16 cellular contexts compared by ENCODE assay signal in genomic region chr12:74105434-74105833, GRCh38.
DNase-seq lines count a peak whose midpoint lies in the region; ATAC-seq and TF ChIP-seq lines count a peak whose summit lies in the region.
"Had no signal": no experiment of that assay in that cellular context is flagged by ENCODE, and none has a peak within 500 bp of the region (broad histone marks: within the 10 kb centered on the region; RNA-seq: fewer than 3 reads in every experiment).

No MANE protein-coding gene starts in this region.

- intact Hi-C loops in PC-3 (cut with micrococcal nuclease) = loop anchor here (5.0 kb wide), 2 partner anchors 83 to 168 kb away; no protein-coding TSS in a partner anchor
- intact Hi-C loops in body of pancreas (cut with DNase I) = no loop called here
- intact Hi-C loops in sciatic nerve (cut with DNase I) = no loop called here

- WGBS in body of pancreas, 2 donors = 53 to 57% methylated on average over 2 of the region's 2 CpGs

- no peak overlapping the region for H2AFZ ChIP-seq in PC-3 (ENCODE audit: low read length)

- TF ChIP-seq POLR2A in body of pancreas (IDR thresholded peaks at IDR 0.05) = no peak

- BruUV-seq in PC-3 (replicated peaks; lab: Mats Ljungman, UMichigan) = no TSS peak

- TF ChIP-seq CTCF in PC-3 (conservative IDR thresholded peaks at IDR 0.05; ENCODE audit: low read depth, low read length) (no peak), choroid plexus epithelial cell (conservative IDR thresholded peaks at IDR 0.05; ENCODE audit: low read depth, low read length) (no peak), body of pancreas (IDR thresholded peaks at IDR 0.05) (no peak)

- H3K27ac ChIP-seq in PC-3 (ENCODE audit: low read length) = no peak overlapping the region
- no peak overlapping the region for H3K27ac ChIP-seq in body of pancreas
- H3K27ac ChIP-seq: 22Rv1; BLaER1 treated with 17β-estradiol and CSF1 and Interleukin-3, amounts not matched to agents 10 nM and 100 nM; Peyer's patch had no signal

- H4K20me1 ChIP-seq in PC-3 (ENCODE audit: low read length) = no peaks in the 10 kb centered on the region
- H4K20me1 ChIP-seq: BLaER1 treated with 17β-estradiol and CSF1 and Interleukin-3, amounts not matched to agents 10 nM and 100 nM had no signal

- POLR2A ChIA-PET in PC-3 (lab: Charles Lee; ENCODE audit: unreplicated experiment) = interaction anchor here (0.7 kb wide), 1 partner anchor 492 kb away, joined by 3 read pairs; no protein-coding TSS in a partner anchor

- H3K4me3 ChIP-seq in PC-3 (ENCODE audit: low read length) (no peak overlapping the region), choroid plexus epithelial cell (ENCODE audit: low read depth, low read length) (no peak overlapping the region), body of pancreas (no peak overlapping the region)
- H3K4me3 ChIP-seq: BLaER1 treated with 17β-estradiol and CSF1 and Interleukin-3, amounts not matched to agents 10 nM and 100 nM; Peyer's patch had no signal

- H3K79me2 ChIP-seq in PC-3 (ENCODE audit: low read length) = no peaks in the 10 kb centered on the region

- no peaks in the 10 kb centered on the region for H3K9me2 ChIP-seq in PC-3 (replicated peaks; ENCODE audit: low read length)

- H3F3A ChIP-seq in PC-3 (ENCODE audit: low read length, unreplicated experiment) = no peaks in the 10 kb centered on the region

- DNase-seq in NCI-H1105 treated with DMSO at 0.1 percent for 48 hours (lab: John Stamatoyannopoulos, UW) (peak; percentile 7), NCI-H1105 (lab: John Stamatoyannopoulos, UW) (no peak), PC-3 (peak; percentile 71), choroid plexus epithelial cell (ENCODE audit: low read depth) (peak; percentile 3), body of pancreas (no peak), sciatic nerve (ENCODE audit: low spot score) (no peak), DMS 273 (lab: John Stamatoyannopoulos, UW; ENCODE audit: unreplicated experiment) (no peak)
- no peak for DNase-seq in stimulated activated naive CD8-positive, alpha-beta T cell treated with anti-CD3 and anti-CD28 coated beads, Interleukin-15, Interleukin-2, amounts not matched to agents 100 U/mL and 50 U/mL, for 24 hours
- DNase-seq: NCI-H1092, NCI-H1694 treated with DMSO at 0.1 percent for 48 hours, NCI-H510A, NCI-H82, Peyer's patch, SHP77 treated with DMSO at 0.1 percent for 48 hours had no signal

- CTCF ChIA-PET in PC-3 (lab: Charles Lee) = interaction anchor here (0.7 kb wide), 1 partner anchor 1183 kb away, joined by 4 read pairs; no protein-coding TSS in a partner anchor

- H3K4me1 ChIP-seq in PC-3 (ENCODE audit: insufficient read depth, low read length) = peaks cover 9% of the 10 kb centered on the region; the same call in 1 of the 2 replicates
- H3K4me1 ChIP-seq in body of pancreas = no peaks in the 10 kb centered on the region
- H3K4me1 ChIP-seq: BLaER1 treated with 17β-estradiol and CSF1 and Interleukin-3, amounts not matched to agents 10 nM and 100 nM; Peyer's patch had no signal

- no peak overlapping the region for H3K4me2 ChIP-seq in PC-3 (ENCODE audit: low read length)
- H3K4me2 ChIP-seq: BLaER1 treated with 17β-estradiol and CSF1 and Interleukin-3, amounts not matched to agents 10 nM and 100 nM had no signal

- H3K9ac ChIP-seq in PC-3 (ENCODE audit: low read length) = no peak overlapping the region
- H3K9ac ChIP-seq: BLaER1 treated with 17β-estradiol and CSF1 and Interleukin-3, amounts not matched to agents 10 nM and 100 nM had no signal

- ATAC-seq in PC-3 (peak; percentile 71), body of pancreas (no peak), sciatic nerve (no peak)
- no peak for ATAC-seq in stimulated activated naive CD8-positive, alpha-beta T cell treated with anti-CD3 and anti-CD28 coated beads, Interleukin-15, Interleukin-2, amounts not matched to agents 100 U/mL and 50 U/mL, for 24 hours

- H3K27me3 ChIP-seq in PC-3 (ENCODE audit: low read length) = no peaks in the 10 kb centered on the region
- no peaks in the 10 kb centered on the region for H3K27me3 ChIP-seq in body of pancreas
- H3K27me3 ChIP-seq: BLaER1 treated with 17β-estradiol and CSF1 and Interleukin-3, amounts not matched to agents 10 nM and 100 nM; Peyer's patch had no signal

- H3K9me3 ChIP-seq in PC-3 (ENCODE audit: low read length) (no peaks in the 10 kb centered on the region), body of pancreas (no peaks in the 10 kb centered on the region)
- H3K9me3 ChIP-seq: BLaER1 treated with 17β-estradiol and CSF1 and Interleukin-3, amounts not matched to agents 10 nM and 100 nM; Peyer's patch had no signal

- H3K36me3 ChIP-seq in PC-3 (ENCODE audit: low read depth, low read length) (no peaks in the 10 kb centered on the region), body of pancreas (replicated peaks in 1 of 2; ENCODE audit: insufficient read depth in 1 of 2, low read depth in 2 of 2) (no peaks in the 10 kb centered on the region)
- H3K36me3 ChIP-seq: BLaER1 treated with 17β-estradiol and CSF1 and Interleukin-3, amounts not matched to agents 10 nM and 100 nM; Peyer's patch had no signal

Comparison
In these comparisons a context has a peak if more than half of its experiments do, and no peak if none do; other contexts are left out.
1. DNase-seq: peak in NCI-H1105 treated with DMSO at 0.1 percent for 48 hours (single experiment), PC-3 (single experiment) and choroid plexus epithelial cell (single experiment); none in NCI-H1105 (single experiment), stimulated activated naive CD8-positive, alpha-beta T cell treated with anti-CD3 and anti-CD28 coated beads, Interleukin-15, Interleukin-2, amounts not matched to agents 100 U/mL and 50 U/mL, for 24 hours (single experiment), body of pancreas (0 of 4), sciatic nerve (single experiment) and DMS 273 (single experiment).